1 cellular context compared by ENCODE assay signal in the genomic region with DNA sequence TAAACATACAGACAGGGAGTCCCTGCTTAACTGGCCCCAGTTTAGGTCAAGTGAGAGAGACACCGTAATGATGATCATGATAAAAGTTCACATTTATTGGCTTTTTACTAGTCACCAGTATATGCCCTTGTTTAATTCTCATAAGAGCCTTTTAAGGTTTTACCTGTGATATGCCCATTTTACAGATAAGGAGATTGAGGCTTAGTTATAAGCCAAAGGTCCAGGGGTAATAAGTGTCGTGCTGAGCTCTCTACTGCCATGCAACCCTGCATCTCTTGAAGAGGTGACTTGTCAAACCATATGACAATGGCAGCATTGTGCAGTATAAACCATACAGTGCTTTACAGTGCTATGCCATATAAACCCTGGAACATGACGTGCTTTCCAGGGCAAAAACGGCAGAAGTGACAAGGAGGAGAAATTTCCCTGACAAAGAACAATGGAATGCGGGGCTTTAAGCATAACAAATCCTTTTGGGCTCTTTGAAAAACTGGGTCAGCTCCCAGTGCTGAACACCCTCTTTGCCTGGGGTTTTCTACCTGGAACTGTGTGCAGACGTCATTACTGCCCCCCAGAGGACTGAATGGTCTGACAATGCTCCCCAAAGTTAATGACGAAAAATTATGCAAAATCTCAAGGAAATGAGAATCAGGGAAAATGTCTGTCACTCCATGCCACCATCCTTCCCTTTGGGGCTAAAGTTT.
TF ChIP-seq lines count a peak whose summit lies in the region.

No MANE protein-coding gene starts in this region.

TF ChIP-seq in GM12878, 131 proteins besides CTCF, POLR2A, EP300 and RAD21 (continued from another document):
- TF ChIP-seq, protein P1, sequence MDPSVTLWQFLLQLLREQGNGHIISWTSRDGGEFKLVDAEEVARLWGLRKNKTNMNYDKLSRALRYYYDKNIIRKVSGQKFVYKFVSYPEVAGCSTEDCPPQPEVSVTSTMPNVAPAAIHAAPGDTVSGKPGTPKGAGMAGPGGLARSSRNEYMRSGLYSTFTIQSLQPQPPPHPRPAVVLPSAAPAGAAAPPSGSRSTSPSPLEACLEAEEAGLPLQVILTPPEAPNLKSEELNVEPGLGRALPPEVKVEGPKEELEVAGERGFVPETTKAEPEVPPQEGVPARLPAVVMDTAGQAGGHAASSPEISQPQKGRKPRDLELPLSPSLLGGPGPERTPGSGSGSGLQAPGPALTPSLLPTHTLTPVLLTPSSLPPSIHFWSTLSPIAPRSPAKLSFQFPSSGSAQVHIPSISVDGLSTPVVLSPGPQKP (IDR thresholded peaks at IDR 0.05; ENCODE audit: low read depth, low read length): no peak
- TF ChIP-seq, protein P2, sequence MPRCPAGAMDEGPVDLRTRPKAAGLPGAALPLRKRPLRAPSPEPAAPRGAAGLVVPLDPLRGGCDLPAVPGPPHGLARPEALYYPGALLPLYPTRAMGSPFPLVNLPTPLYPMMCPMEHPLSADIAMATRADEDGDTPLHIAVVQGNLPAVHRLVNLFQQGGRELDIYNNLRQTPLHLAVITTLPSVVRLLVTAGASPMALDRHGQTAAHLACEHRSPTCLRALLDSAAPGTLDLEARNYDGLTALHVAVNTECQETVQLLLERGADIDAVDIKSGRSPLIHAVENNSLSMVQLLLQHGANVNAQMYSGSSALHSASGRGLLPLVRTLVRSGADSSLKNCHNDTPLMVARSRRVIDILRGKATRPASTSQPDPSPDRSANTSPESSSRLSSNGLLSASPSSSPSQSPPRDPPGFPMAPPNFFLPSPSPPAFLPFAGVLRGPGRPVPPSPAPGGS (IDR thresholded peaks at IDR 0.05; ENCODE audit: borderline replicate concordance, insufficient read depth, low read depth, low read length, poor library complexity, severe bottlenecking): no peak
- TF ChIP-seq MYC (IDR thresholded peaks at IDR 0.05; ENCODE audit: insufficient read depth, insufficient read length, insufficient replicate concordance, low read length, severe bottlenecking): no peak
- no peak for TF ChIP-seq ETV6 (conservative IDR thresholded peaks at IDR 0.05 in 1 of 2, IDR thresholded peaks at IDR 0.05 in 1 of 2; ENCODE audit: borderline replicate concordance in 1 of 2, low read depth in 1 of 2)
- TF ChIP-seq KAT2A (conservative IDR thresholded peaks at IDR 0.05; ENCODE audit: control insufficient read depth, low read depth, low read length): no peak
- TF ChIP-seq, protein P3, sequence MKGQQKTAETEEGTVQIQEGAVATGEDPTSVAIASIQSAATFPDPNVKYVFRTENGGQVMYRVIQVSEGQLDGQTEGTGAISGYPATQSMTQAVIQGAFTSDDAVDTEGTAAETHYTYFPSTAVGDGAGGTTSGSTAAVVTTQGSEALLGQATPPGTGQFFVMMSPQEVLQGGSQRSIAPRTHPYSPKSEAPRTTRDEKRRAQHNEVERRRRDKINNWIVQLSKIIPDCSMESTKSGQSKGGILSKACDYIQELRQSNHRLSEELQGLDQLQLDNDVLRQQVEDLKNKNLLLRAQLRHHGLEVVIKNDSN (IDR thresholded peaks at IDR 0.05; ENCODE audit: borderline replicate concordance, extremely low read length, insufficient read depth, low read depth, low read length): no peak
- TF ChIP-seq RUNX3 (IDR thresholded peaks at IDR 0.05; ENCODE audit: low read length): no peak
- TF ChIP-seq, protein P4, sequence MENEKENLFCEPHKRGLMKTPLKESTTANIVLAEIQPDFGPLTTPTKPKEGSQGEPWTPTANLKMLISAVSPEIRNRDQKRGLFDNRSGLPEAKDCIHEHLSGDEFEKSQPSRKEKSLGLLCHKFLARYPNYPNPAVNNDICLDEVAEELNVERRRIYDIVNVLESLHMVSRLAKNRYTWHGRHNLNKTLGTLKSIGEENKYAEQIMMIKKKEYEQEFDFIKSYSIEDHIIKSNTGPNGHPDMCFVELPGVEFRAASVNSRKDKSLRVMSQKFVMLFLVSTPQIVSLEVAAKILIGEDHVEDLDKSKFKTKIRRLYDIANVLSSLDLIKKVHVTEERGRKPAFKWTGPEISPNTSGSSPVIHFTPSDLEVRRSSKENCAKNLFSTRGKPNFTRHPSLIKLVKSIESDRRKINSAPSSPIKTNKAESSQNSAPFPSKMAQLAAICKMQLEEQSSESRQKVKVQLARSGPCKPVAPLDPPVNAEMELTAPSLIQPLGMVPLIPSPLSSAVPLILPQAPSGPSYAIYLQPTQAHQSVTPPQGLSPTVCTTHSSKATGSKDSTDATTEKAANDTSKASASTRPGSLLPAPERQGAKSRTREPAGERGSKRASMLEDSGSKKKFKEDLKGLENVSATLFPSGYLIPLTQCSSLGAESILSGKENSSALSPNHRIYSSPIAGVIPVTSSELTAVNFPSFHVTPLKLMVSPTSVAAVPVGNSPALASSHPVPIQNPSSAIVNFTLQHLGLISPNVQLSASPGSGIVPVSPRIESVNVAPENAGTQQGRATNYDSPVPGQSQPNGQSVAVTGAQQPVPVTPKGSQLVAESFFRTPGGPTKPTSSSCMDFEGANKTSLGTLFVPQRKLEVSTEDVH (IDR thresholded peaks at IDR 0.05; ENCODE audit: low read depth, partially characterized antibody): no peak
- no peak for TF ChIP-seq ASH2L (IDR thresholded peaks at IDR 0.05; ENCODE audit: borderline replicate concordance, low read depth)
- no peak for TF ChIP-seq MXI1 (IDR thresholded peaks at IDR 0.05; ENCODE audit: low read depth, low read length)
- TF ChIP-seq JUNB (IDR thresholded peaks at IDR 0.05): no peak
- TF ChIP-seq BCL11A (IDR thresholded peaks at IDR 0.05; ENCODE audit: low read depth, low read length): no peak
